ENCODE assay signal across 14 cellular contexts in genomic region chr19:17376935-17377600, GRCh38. TPM values are rescaled to one million over a fixed set of nuclear protein-coding genes. Genes with fewer than 3 reads are reported as not detected.
DNase-seq lines count a peak whose midpoint lies in the region; ATAC-seq and TF ChIP-seq lines count a peak whose summit lies in the region.
"Had no signal": no experiment of that assay in that cellular context is flagged by ENCODE, and none has a peak within 500 bp of the region (broad histone marks: within the 10 kb centered on the region; RNA-seq: fewer than 3 reads in every experiment).

PLVAP (minus strand) TSS chr19:17377342; CDS start chr19:17377288, 54 bp downstream.

- no peak for DNase-seq in GM23338 (ENCODE audit: low spot score)
- DNase-seq in dermis blood vessel endothelial cell, result peak; percentile 60
- DNase-seq in left lung, result no peak
- DNase-seq in gastrocnemius medialis, result no peak
- DNase-seq in stimulated activated naive CD8-positive, alpha-beta T cell treated with anti-CD3 and anti-CD28 coated beads, Interleukin-15, Interleukin-2, amounts not matched to agents 100 U/mL and 50 U/mL, for 24 hours, result no peak
- DNase-seq in testis, result no peak
- DNase-seq in T-helper 9 cell, result no peak
- no peak for DNase-seq in NCI-H128 (lab: John Stamatoyannopoulos, UW; ENCODE audit: unreplicated experiment)
- DNase-seq: HFFc6, NCI-H2107, PC-3 had no signal

- H3K4me3 Mint-ChIP-seq in GM23338, result no peak within 1 kb of the TSS
- H3K4me3 Mint-ChIP-seq: HFFc6; natural killer cell treated with Interleukin-12 subunit alpha and Interleukin-12 subunit beta and Interleukin-15 and Interleukin-18, amount 100 ng/mL, for 72 hours had no signal

- H3K36me3 ChIP-seq in GM23338 (ENCODE audit: insufficient read depth) (no peaks in the 10 kb centered on the region), left lung (no peaks in the 10 kb centered on the region), gastrocnemius medialis (no peaks in the 10 kb centered on the region), testis (ENCODE audit: low read depth, missing control alignments) (no peaks in the 10 kb centered on the region)

- peak within 1 kb of the TSS; percentile 52 for H2AFZ ChIP-seq in GM23338

- H3K36me3 Mint-ChIP-seq in GM23338 (ENCODE audit: low read depth), result peaks cover 7% of the 10 kb centered on the region; the same call in 2 of the 3 replicates
- H3K36me3 Mint-ChIP-seq: natural killer cell treated with Interleukin-12 subunit alpha and Interleukin-12 subunit beta and Interleukin-15 and Interleukin-18, amount 100 ng/mL, for 72 hours had no signal

- H3K4me2 ChIP-seq in GM23338, result no peak within 1 kb of the TSS

- no peak within 1 kb of the TSS for H3K27ac Mint-ChIP-seq in GM23338
- H3K27ac Mint-ChIP-seq: HFFc6; natural killer cell treated with Interleukin-12 subunit alpha and Interleukin-12 subunit beta and Interleukin-15 and Interleukin-18, amount 100 ng/mL, for 72 hours had no signal

- H3F3A ChIP-seq in GM23338 (replicated peaks; ENCODE audit: low read depth), result 0 out of 2 replicates have a peak, but pooled peaks cover 3% of the 10 kb centered on the region

- H3K4me1 ChIP-seq in GM23338 (ENCODE audit: insufficient read depth), result no peaks in the 10 kb centered on the region; the same call in 1 of the 2 replicates
- peaks cover 0 to 24% of the 10 kb centered on the region in 2 donors for H3K4me1 ChIP-seq in left lung
- peaks cover 13 to 19% of the 10 kb centered on the region in 2 donors for H3K4me1 ChIP-seq in gastrocnemius medialis
- H3K4me1 ChIP-seq in testis, result no peaks in the 10 kb centered on the region

- 69 to 75% methylated on average over 38 to 39 of the region's 39 CpGs for WGBS in testis, 2 donors

- peaks cover 6% of the 10 kb centered on the region for H3K4me1 Mint-ChIP-seq in GM23338

- intact Hi-C loops in left lung (cut with DNase I), result no loop called here
- intact Hi-C loops in gastrocnemius medialis (cut with DNase I; ENCODE audit: low total_unique reads), result no loop called here
- intact Hi-C loops in testis (cut with DNase I; ENCODE audit: low total_unique reads), result no loop called here

- H3K27ac ChIP-seq in GM23338 (ENCODE audit: low read depth) (no peak within 1 kb of the TSS), left lung (peak within 1 kb of the TSS in 1 of 2 donors; percentile 37), gastrocnemius medialis (peak within 1 kb of the TSS; percentile 4 to 50 (median 36)), testis (no peak within 1 kb of the TSS)

- ATAC-seq in GM23338, result peak; percentile 25; the same call in 2 of the 3 replicates
- peak; percentile 47 for ATAC-seq in left lung
- ATAC-seq in gastrocnemius medialis, result peak in 1 of 2 donors; percentile 26
- no peak for ATAC-seq in stimulated activated naive CD8-positive, alpha-beta T cell treated with anti-CD3 and anti-CD28 coated beads, Interleukin-15, Interleukin-2, amounts not matched to agents 100 U/mL and 50 U/mL, for 24 hours
- ATAC-seq: GM12878, PC-3 had no signal

- H3K27me3 Mint-ChIP-seq in GM23338 (ENCODE audit: insufficient read depth, low read depth, poor library complexity), result peaks cover 20% of the 10 kb centered on the region

- H3K9me3 Mint-ChIP-seq in GM23338, result peaks cover 10% of the 10 kb centered on the region
- H3K9me3 Mint-ChIP-seq: HFFc6; natural killer cell treated with Interleukin-12 subunit alpha and Interleukin-12 subunit beta and Interleukin-15 and Interleukin-18, amount 100 ng/mL, for 72 hours had no signal

- H3K4me3 ChIP-seq in GM23338, result no peak within 1 kb of the TSS
- H3K4me3 ChIP-seq in left lung, result peak within 1 kb of the TSS in 1 of 2 donors; percentile 13
- peak within 1 kb of the TSS in 3 of 4 donors; percentile 1 to 33 (median 25) for H3K4me3 ChIP-seq in gastrocnemius medialis
- no peak within 1 kb of the TSS for H3K4me3 ChIP-seq in testis
- H3K4me3 ChIP-seq: GM12878 had no signal

- H4K20me1 ChIP-seq in GM23338 (replicated peaks; ENCODE audit: insufficient read depth), result no peaks in the 10 kb centered on the region

- no peaks in the 10 kb centered on the region for H3K9me2 ChIP-seq in GM23338 (ENCODE audit: insufficient read depth)

- TF ChIP-seq POLR2A in gastrocnemius medialis (IDR thresholded peaks at IDR 0.05) (no peak), testis (IDR thresholded peaks at IDR 0.05) (no peak)

- H3K27me3 ChIP-seq in GM23338 (ENCODE audit: insufficient read depth) (no peaks in the 10 kb centered on the region), left lung (peaks cover 0 to 19% of the 10 kb centered on the region in 2 donors), gastrocnemius medialis (no peaks in the 10 kb centered on the region), testis (no peaks in the 10 kb centered on the region)

- H3K9me3 ChIP-seq in left lung, result no peaks in the 10 kb centered on the region
- H3K9me3 ChIP-seq in gastrocnemius medialis, result no peaks in the 10 kb centered on the region
- H3K9me3 ChIP-seq in testis, result no peaks in the 10 kb centered on the region

- no peaks in the 10 kb centered on the region for H3K79me2 ChIP-seq in GM23338 (replicated peaks; ENCODE audit: insufficient read depth)

- in situ Hi-C loops in gastrocnemius medialis (cut with MboI; ENCODE audit: low sequenced_read_pairs in 4 of 4), result no loop called here

- TF ChIP-seq CTCF in GM23338 (conservative IDR thresholded peaks at IDR 0.05; ENCODE audit: low read depth in 2 of 2), result no peak
- TF ChIP-seq CTCF in left lung (IDR thresholded peaks at IDR 0.05), result no peak
- TF ChIP-seq CTCF in gastrocnemius medialis (IDR thresholded peaks at IDR 0.05 in 4 of 5, conservative IDR thresholded peaks at IDR 0.05 in 1 of 5), result no peak
- TF ChIP-seq CTCF in testis (IDR thresholded peaks at IDR 0.05), result no peak

TF ChIP-seq in GM23338, 12 proteins besides CTCF, POLR2A, EP300 and RAD21:
- TF ChIP-seq POLR2AphosphoS5 (IDR thresholded peaks at IDR 0.05; ENCODE audit: low read depth), result no peak
- TF ChIP-seq EZH2 (IDR thresholded peaks at IDR 0.05; ENCODE audit: low read depth, unreplicated experiment), result no peak
- TF ChIP-seq EZH2phosphoT487 (IDR thresholded peaks at IDR 0.05; ENCODE audit: unreplicated experiment), result no peak
- no peak for TF ChIP-seq REST (IDR thresholded peaks at IDR 0.05; ENCODE audit: unreplicated experiment)

RNA-seq across cellular contexts. Expression of gene PLVAP, which starts in this region (rescaled TPM):
- not detected in 2 replicates for total RNA-seq in GM23338 (2014; rRNA removed; shearing (Covaris generic))
- polyA plus RNA-seq in GM23338 (2016; fragmentation: Nextera tagmentation; extraction: Ambion mirVana), result not detected in 2 replicates
- total RNA-seq in dermis blood vessel endothelial cell, result 15.2 and 73.9 TPM in 2 replicates
- total RNA-seq in left lung, result 10 to 100 TPM; 21.9 to 59.5 TPM
- 10 to 100 TPM; 11.5 to 45.1 (median 18.8) TPM for total RNA-seq in gastrocnemius medialis
- 1 to 10 TPM; 3.4 to 4.4 TPM for total RNA-seq in testis
- polyA plus RNA-seq in testis (ENCODE audit: insufficient read depth, low read depth, low replicate concordance), result 20.5 TPM
- total RNA-seq: HFFc6; PC-3; T-helper 2 cell treated with Interferon-gamma antibody and Interleukin-4, amounts not matched to agents 100 ng/mL and 5 ng/mL, for 36 hours had no signal

Comparison
In these comparisons a context has a peak if more than half of its experiments do, and no peak if none do; other contexts are left out.
1. RNA of gene PLVAP (polyA plus RNA-seq): 20.5 TPM in testis (single experiment); not detected in GM23338; every median in the first group is over 10 times any median in the second.
2. Peak in ATAC-seq in GM23338; RNA of the gene not detected or under 1 TPM.
3. H3K27ac ChIP-seq: peak in gastrocnemius medialis (4 of 4); none in GM23338 (single experiment) and testis (0 of 2).
4. H3K4me3 ChIP-seq: peak in gastrocnemius medialis (3 of 4); none in GM23338 (single experiment) and testis (0 of 2).